Comparison of ENCODE assay signal across 8 cellular contexts in the genomic region with DNA sequence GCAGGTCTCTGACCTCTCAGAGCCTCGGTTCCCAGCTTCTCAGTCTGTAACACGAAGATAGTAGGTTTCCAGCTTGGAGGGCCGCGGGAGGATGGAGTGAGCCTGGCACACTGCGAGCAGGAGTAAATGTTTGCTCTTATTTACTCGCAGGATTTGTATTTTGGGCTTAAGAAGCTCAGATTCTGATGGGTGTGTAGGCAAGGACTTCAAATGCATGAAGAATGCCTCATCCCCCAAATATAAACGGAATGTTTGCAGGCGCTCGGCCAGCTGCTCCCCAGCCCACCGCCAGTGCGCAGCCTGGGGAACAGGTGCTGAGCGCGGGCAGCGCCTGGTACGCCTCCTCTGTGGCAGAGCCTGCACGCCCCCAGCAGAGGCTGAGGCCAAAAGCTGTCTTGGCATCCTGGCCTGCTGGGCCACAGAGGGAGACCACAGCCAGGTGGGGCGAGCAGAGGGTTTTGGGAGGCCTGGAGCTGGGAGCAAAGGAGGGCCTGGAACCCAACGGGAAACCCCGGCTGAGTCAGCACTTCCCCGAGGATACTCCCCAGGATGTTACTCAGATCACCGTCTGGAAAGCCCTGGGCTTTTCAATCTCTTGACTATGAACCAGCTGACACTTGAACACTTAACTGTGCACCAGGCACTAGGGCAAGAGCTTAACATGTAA. TPM values are rescaled to one million over a fixed set of nuclear protein-coding genes. Genes with fewer than 3 reads are reported as not detected.
A peak's percentile ranks its signal among the peaks of the same experiment; 100 is the strongest.
DNase-seq lines count a peak whose midpoint lies in the region; ATAC-seq and TF ChIP-seq lines count a peak whose summit lies in the region.

No MANE protein-coding gene starts in this region.

- peak overlapping the region; percentile 50 for H3K4me3 Mint-ChIP-seq in activated CD8-positive, alpha-beta T cell treated with anti-CD3 and anti-CD28 coated beads for 36 hours

- peak; percentile 52 for DNase-seq in activated CD4-positive, CD25-positive, alpha-beta regulatory T cell treated with anti-CD3 and anti-CD28 coated beads, Interleukin-2, amount 50 U/mL, for 72 hours
- no peak for DNase-seq in activated CD4-positive, CD25-positive, alpha-beta regulatory T cell (lab: John Stamatoyannopoulos, UW)
- DNase-seq in activated CD8-positive, alpha-beta T cell treated with anti-CD3 and anti-CD28 coated beads for 36 hours: no peak
- DNase-seq in spleen (peak; percentile 84), NCI-H2227 treated with DMSO at 0.1 percent for 48 hours (lab: John Stamatoyannopoulos, UW) (no peak), SIG-M5 (lab: John Stamatoyannopoulos, UW) (no peak)

- no peaks in the 10 kb centered on the region for H3K27me3 Mint-ChIP-seq in activated CD8-positive, alpha-beta T cell treated with anti-CD3 and anti-CD28 coated beads for 36 hours

- intact Hi-C loops in activated CD8-positive, alpha-beta T cell treated with anti-CD3 and anti-CD28 coated beads for 36 hours (cut with micrococcal nuclease): no loop called here
- intact Hi-C loops in spleen (cut with DNase I; ENCODE audit: low total_unique reads): no loop called here

- H3K27me3 ChIP-seq in gastroesophageal sphincter (no peaks in the 10 kb centered on the region), spleen (replicated peaks in 1 of 7) (no peaks in the 10 kb centered on the region)

- peak overlapping the region; percentile 88 for H3K27ac Mint-ChIP-seq in activated CD8-positive, alpha-beta T cell treated with anti-CD3 and anti-CD28 coated beads for 36 hours

- H3K9me3 Mint-ChIP-seq in activated CD8-positive, alpha-beta T cell treated with anti-CD3 and anti-CD28 coated beads for 36 hours: peaks cover 11% of the 10 kb centered on the region

- H3K27ac ChIP-seq in gastroesophageal sphincter (peak overlapping the region; percentile 60 to 98 (median 97)), spleen (peak overlapping the region; percentile 73 to 98 (median 90))

- TF ChIP-seq EP300 in gastroesophageal sphincter (IDR thresholded peaks at IDR 0.05): no peak

- POLR2A ChIA-PET in activated CD8-positive, alpha-beta T cell treated with anti-CD3 and anti-CD28 coated beads for 36 hours (lab: Charles Lee): interaction anchor here (0.6 to 26.2 kb wide), 6 partner anchors 10 to 1200 kb away, joined by 3 to 768 read pairs (median 4); a partner anchor contains a TSS

- no peak for TF ChIP-seq POLR2A in gastroesophageal sphincter (IDR thresholded peaks at IDR 0.05)
- TF ChIP-seq POLR2A in spleen (IDR thresholded peaks at IDR 0.05): no peak

- H3K36me3 ChIP-seq in gastroesophageal sphincter: peaks cover 0 to 29% of the 10 kb centered on the region in 2 donors
- peaks cover 0 to 82% (median 31%) of the 10 kb centered on the region in 6 donors for H3K36me3 ChIP-seq in spleen

- H3K4me1 ChIP-seq in gastroesophageal sphincter (peaks cover 11 to 100% (median 76%) of the 10 kb centered on the region in 3 donors), spleen (peaks cover 89 to 100% (median 100%) of the 10 kb centered on the region in 6 donors)

- no peak for ATAC-seq in activated CD8-positive, alpha-beta T cell treated with anti-CD3 and anti-CD28 coated beads for 36 hours
- ATAC-seq in gastroesophageal sphincter (peak; percentile 7), GM19035 (IDR thresholded peaks at IDR 0.05; ENCODE audit: unreplicated experiment) (no peak)

- peaks cover 44% of the 10 kb centered on the region for H3K36me3 Mint-ChIP-seq in activated CD8-positive, alpha-beta T cell treated with anti-CD3 and anti-CD28 coated beads for 36 hours (ENCODE audit: low read depth)

- 10 to 14% methylated on average over 4 to 10 of the region's 21 CpGs for WGBS in gastroesophageal sphincter (ENCODE audit: low coverage in 1 of 2), 2 donors
- 52 to 79% (median 58%) methylated on average over 17 to 21 of the region's 21 CpGs for WGBS in spleen, 5 donors

- peaks cover 86% of the 10 kb centered on the region for H3K4me1 Mint-ChIP-seq in activated CD8-positive, alpha-beta T cell treated with anti-CD3 and anti-CD28 coated beads for 36 hours (ENCODE audit: low read depth)

- H3K9me3 ChIP-seq in gastroesophageal sphincter (no peaks in the 10 kb centered on the region), spleen (no peaks in the 10 kb centered on the region)

- CTCF ChIA-PET in activated CD8-positive, alpha-beta T cell treated with anti-CD3 and anti-CD28 coated beads for 36 hours (lab: Charles Lee): interaction anchor here (0.8 to 28.9 kb wide), 3 partner anchors 16 to 58 kb away, joined by 4 to 1168 read pairs (median 316); a partner anchor contains a TSS

- H3K4me3 ChIP-seq in gastroesophageal sphincter: peak overlapping the region in 1 of 2 donors; percentile 11
- peak overlapping the region in 5 of 8 donors; percentile 19 to 55 (median 24) for H3K4me3 ChIP-seq in spleen

- TF ChIP-seq CTCF in activated CD8-positive, alpha-beta T cell treated with anti-CD3 and anti-CD28 coated beads for 36 hours (IDR thresholded peaks at IDR 0.05): no peak
- TF ChIP-seq CTCF in gastroesophageal sphincter (IDR thresholded peaks at IDR 0.05): peak in 2 of 4 experiments; percentile 7 to 9
- no peak for TF ChIP-seq CTCF in spleen (IDR thresholded peaks at IDR 0.05 in 8 of 11, conservative IDR thresholded peaks at IDR 0.05 in 3 of 11)

RNA-seq across cellular contexts. Expression of a gene that starts 9.4 kb away (rescaled TPM):
- total RNA-seq in activated CD8-positive, alpha-beta T cell treated with anti-CD3 and anti-CD28 coated beads for 36 hours: 10 to 100 TPM; 60.3 to 65.1 TPM
- total RNA-seq in gastroesophageal sphincter: 100 to 1,000 TPM in 2 of 4 donors, 10 to 100 TPM in 2; 92.1 to 188 (median 101) TPM
- total RNA-seq in spleen: 100 to 1,000 TPM; 117 to 337 (median 201) TPM
- 10 to 100 TPM; 51.9 to 93.9 (median 53.7) TPM for polyA plus RNA-seq in spleen

RNA-seq across cellular contexts. Expression of a gene that starts 24.6 kb away (rescaled TPM):
- total RNA-seq in activated CD8-positive, alpha-beta T cell treated with anti-CD3 and anti-CD28 coated beads for 36 hours: under 1 TPM; 0.31 to 0.61 TPM
- total RNA-seq in gastroesophageal sphincter (under 1 TPM; 0.08 to 0.94 (median 0.22) TPM), spleen (1 to 10 TPM; 1.9 to 4.6 (median 2.6) TPM)
- polyA plus RNA-seq in spleen: 1 to 10 TPM in 2 of 3 donors, under 1 TPM in 1; 0.74 to 2.0 (median 1.0) TPM

RNA-seq across cellular contexts. Expression of a gene that starts 48.0 kb away (rescaled TPM):
- total RNA-seq in activated CD8-positive, alpha-beta T cell treated with anti-CD3 and anti-CD28 coated beads for 36 hours: 10 to 100 TPM; 17.1 to 17.5 TPM
- total RNA-seq in gastroesophageal sphincter (10 to 100 TPM; 18.8 to 27.2 (median 26.3) TPM), spleen (10 to 100 TPM; 32.7 to 57.3 (median 40.3) TPM)
- polyA plus RNA-seq in spleen: 10 to 100 TPM; 14.3 to 30.3 (median 28.8) TPM

RNA-seq across cellular contexts. Expression of a gene that starts 55.5 kb away (rescaled TPM):
- 10 to 100 TPM; 20.2 to 21.2 TPM for total RNA-seq in activated CD8-positive, alpha-beta T cell treated with anti-CD3 and anti-CD28 coated beads for 36 hours
- total RNA-seq in gastroesophageal sphincter (10 to 100 TPM; 20.3 to 41.2 (median 27.0) TPM), spleen (10 to 100 TPM; 21.9 to 45.1 (median 30.4) TPM)
- 10 to 100 TPM; 10.8 to 25.4 (median 15.2) TPM for polyA plus RNA-seq in spleen

RNA-seq across cellular contexts. Expression of a gene that starts 58.7 kb away (rescaled TPM):
- 10 to 100 TPM; 25.8 to 29.0 TPM for total RNA-seq in activated CD8-positive, alpha-beta T cell treated with anti-CD3 and anti-CD28 coated beads for 36 hours
- total RNA-seq in gastroesophageal sphincter (10 to 100 TPM in 2 of 4 donors, 1 to 10 TPM in 2; 7.1 to 20.9 (median 11.6) TPM), spleen (10 to 100 TPM; 20.1 to 33.6 (median 28.2) TPM)
- polyA plus RNA-seq in spleen: 10 to 100 TPM; 17.8 to 27.6 (median 20.5) TPM

Comparison
In these comparisons a context has a peak if more than half of its experiments do, and no peak if none do; other contexts are left out.
1. DNase-seq: peak in activated CD4-positive, CD25-positive, alpha-beta regulatory T cell treated with anti-CD3 and anti-CD28 coated beads, Interleukin-2, amount 50 U/mL, for 72 hours (single experiment) and spleen (single experiment); none in activated CD4-positive, CD25-positive, alpha-beta regulatory T cell (0 of 4), activated CD8-positive, alpha-beta T cell treated with anti-CD3 and anti-CD28 coated beads for 36 hours (single experiment), NCI-H2227 treated with DMSO at 0.1 percent for 48 hours (single experiment) and SIG-M5 (single experiment).